Comparison of ENCODE assay signal across 8 cellular contexts in the genomic region with DNA sequence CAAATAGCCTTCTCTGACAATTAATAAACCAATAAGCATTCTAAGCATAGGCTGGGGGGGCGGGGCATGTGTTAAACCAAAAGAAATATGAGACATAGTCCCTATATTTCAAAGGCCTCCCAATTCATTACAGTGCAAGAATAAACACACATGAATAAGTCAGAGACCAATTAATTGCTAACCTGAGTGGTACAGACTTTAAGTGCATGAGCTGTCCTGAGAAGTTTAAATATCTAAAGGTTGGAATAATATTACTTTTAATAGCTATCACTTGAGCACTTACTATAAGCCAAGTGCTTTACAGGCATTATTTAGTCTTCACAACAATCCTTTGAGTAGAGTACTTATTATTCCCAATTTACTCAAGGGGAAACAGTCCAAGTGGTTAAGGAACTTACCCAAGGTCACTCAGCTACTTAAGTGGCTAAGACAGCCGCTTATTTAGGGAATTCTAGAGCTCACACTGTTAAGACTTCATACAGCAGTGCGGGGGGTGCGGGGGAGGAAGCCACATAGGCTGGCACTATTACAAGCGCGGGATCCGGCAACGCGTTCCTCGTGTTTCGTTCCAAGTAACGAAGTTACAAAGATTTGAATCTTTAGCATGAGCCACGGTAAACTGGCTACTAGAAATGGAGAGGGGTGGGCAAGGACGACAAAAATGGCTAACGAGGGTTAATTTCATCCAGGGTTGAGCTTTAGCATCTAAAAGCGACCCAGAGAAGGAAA. TPM values are rescaled to one million over a fixed set of nuclear protein-coding genes. Genes with fewer than 3 reads are reported as not detected.
DNase-seq lines count a peak whose midpoint lies in the region; ATAC-seq and TF ChIP-seq lines count a peak whose summit lies in the region.

No MANE protein-coding gene starts in this region.

- H3K4me3 ChIP-seq in GM06990 (replicated peaks; ENCODE audit: low read depth, low read length) (peak overlapping the region; percentile 68), brain microvascular endothelial cell (ENCODE audit: low read depth, low read length) (peak overlapping the region; percentile 88), lower lobe of right lung (peak overlapping the region; percentile 79), thymus (ENCODE audit: low read length) (peak overlapping the region; percentile 58)

- H3K36me3 ChIP-seq in GM06990 (ENCODE audit: control insufficient read depth, insufficient read depth, low read length): no peaks in the 10 kb centered on the region
- H3K36me3 ChIP-seq in brain microvascular endothelial cell (replicated peaks): no peaks in the 10 kb centered on the region
- no peaks in the 10 kb centered on the region for H3K36me3 ChIP-seq in lower lobe of right lung
- no peaks in the 10 kb centered on the region for H3K36me3 ChIP-seq in thymus (ENCODE audit: control insufficient read depth, insufficient read depth)

- intact Hi-C loops in lower lobe of right lung (cut with DNase I): no loop called here

- no peaks in the 10 kb centered on the region for H3K27me3 ChIP-seq in GM06990 (replicated peaks; ENCODE audit: control insufficient read depth, insufficient read depth, low read length)
- no peaks in the 10 kb centered on the region for H3K27me3 ChIP-seq in brain microvascular endothelial cell (replicated peaks)
- no peaks in the 10 kb centered on the region for H3K27me3 ChIP-seq in lower lobe of right lung (ENCODE audit: low read depth)
- no peaks in the 10 kb centered on the region for H3K27me3 ChIP-seq in thymus (ENCODE audit: control insufficient read depth, insufficient read depth)

- in situ Hi-C loops in brain microvascular endothelial cell (cut with HindIII; ENCODE audit: low pct_ligation_motif_present, low sequenced_read_pairs): no loop called here

- TF ChIP-seq CTCF in GM06990 (IDR thresholded peaks at IDR 0.05; ENCODE audit: insufficient read depth, low read length, poor library complexity, severe bottlenecking) (no peak), brain microvascular endothelial cell (IDR thresholded peaks at IDR 0.05; ENCODE audit: low read depth, low read length, missing control alignments) (no peak), lower lobe of right lung (IDR thresholded peaks at IDR 0.05) (no peak)

- H3K4me1 ChIP-seq in lower lobe of right lung (peaks cover 18% of the 10 kb centered on the region), thymus (ENCODE audit: control insufficient read depth, insufficient read depth, low read length) (peaks cover 2% of the 10 kb centered on the region)

- peak overlapping the region; percentile 24 for H3K27ac ChIP-seq in brain microvascular endothelial cell
- H3K27ac ChIP-seq in lower lobe of right lung: peak overlapping the region; percentile 83
- no peak overlapping the region for H3K27ac ChIP-seq in thymus (ENCODE audit: low read depth)

- no peak for DNase-seq in GM06990 (ENCODE audit: extremely low read depth, insufficient read length)
- DNase-seq in NCI-H69 (lab: John Stamatoyannopoulos, UW): peak; percentile 34
- DNase-seq in brain microvascular endothelial cell: peak; percentile 31
- DNase-seq in lower lobe of right lung: peak; percentile 59
- DNase-seq in COR-L47 (lab: John Stamatoyannopoulos, UW): no peak

- peak; percentile 77 to 81 for ATAC-seq in lower lobe of right lung
- no peak for ATAC-seq in HG03460 (IDR thresholded peaks at IDR 0.05; ENCODE audit: unreplicated experiment)
- ATAC-seq in HG03025 (IDR thresholded peaks at IDR 0.05; ENCODE audit: low FRiP score, unreplicated experiment): no peak

- WGBS in thymus: 8% methylated on average over 16 of the region's 16 CpGs

- H3K9me3 ChIP-seq in lower lobe of right lung: no peaks in the 10 kb centered on the region
- H3K9me3 ChIP-seq in thymus (ENCODE audit: control insufficient read depth): no peaks in the 10 kb centered on the region

RNA-seq across cellular contexts. Expression of a gene that starts 1.4 kb away (rescaled TPM):
- 96.2 TPM for total RNA-seq in lower lobe of right lung
- 77.4 TPM for polyA plus RNA-seq in thymus

Comparison
In these comparisons a context has a peak if more than half of its experiments do, and no peak if none do; other contexts are left out.
1. DNase-seq: peak in NCI-H69 (single experiment), brain microvascular endothelial cell (single experiment) and lower lobe of right lung (single experiment); none in GM06990 (single experiment) and COR-L47 (single experiment).
2. ATAC-seq: peak in lower lobe of right lung (2 of 2); none in HG03460 (single experiment) and HG03025 (single experiment).
3. Peak in every context shown above with its lines, with median percentiles within 50 percentile points of each other: H3K4me3 ChIP-seq.